In the genomic region with DNA sequence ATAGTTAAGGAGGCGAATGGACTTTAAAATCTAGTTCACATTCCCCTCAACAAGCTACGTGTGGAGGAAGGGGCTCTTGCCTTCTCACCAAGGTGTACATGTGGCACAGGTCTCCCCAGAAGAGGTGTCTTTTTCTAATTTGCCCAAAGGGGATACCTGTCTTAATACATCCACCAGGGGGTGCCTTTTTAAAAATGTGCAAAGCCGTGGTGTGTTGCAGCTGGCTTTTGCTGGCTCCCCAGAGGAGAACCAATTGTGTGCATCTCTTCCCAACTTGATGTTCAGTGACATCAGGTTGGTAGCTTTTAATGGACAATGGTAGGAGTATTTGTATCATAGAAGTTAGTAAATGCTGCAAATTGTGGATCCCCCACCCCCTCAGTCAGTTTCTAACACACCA, we compare ENCODE assay signal across 8 cellular contexts. TPM values are rescaled to one million over a fixed set of nuclear protein-coding genes. Genes with fewer than 3 reads are reported as not detected.
A peak's percentile ranks its signal among the peaks of the same experiment; 100 is the strongest.
DNase-seq lines count a peak whose midpoint lies in the region; ATAC-seq and TF ChIP-seq lines count a peak whose summit lies in the region.

No MANE protein-coding gene starts in this region.

- TF ChIP-seq EP300 in sigmoid colon (IDR thresholded peaks at IDR 0.05) = no peak

- no peak overlapping the region for H3K4me3 Mint-ChIP-seq in T-helper 2 cell treated with Interferon-gamma antibody and Interleukin-4, amounts not matched to agents 5 μg/mL and 100 μg/mL, for 36 hours
- no peak overlapping the region for H3K4me3 Mint-ChIP-seq in effector memory CD8-positive, alpha-beta T cell

- H3K27me3 ChIP-seq in heart left ventricle = no peaks in the 10 kb centered on the region
- H3K27me3 ChIP-seq in right cardiac atrium (ENCODE audit: control insufficient read depth, insufficient read depth) = no peaks in the 10 kb centered on the region
- H3K27me3 ChIP-seq in sigmoid colon = no peaks in the 10 kb centered on the region

- H3K4me3 ChIP-seq in heart left ventricle (no peak overlapping the region), right cardiac atrium (ENCODE audit: low read length) (no peak overlapping the region), sigmoid colon (no peak overlapping the region)

- H3K27ac Mint-ChIP-seq in T-helper 2 cell treated with Interferon-gamma antibody and Interleukin-4, amounts not matched to agents 5 μg/mL and 100 μg/mL, for 36 hours = peak overlapping the region; percentile 72
- peak overlapping the region in 1 of 2 donors; percentile 52 for H3K27ac Mint-ChIP-seq in effector memory CD8-positive, alpha-beta T cell

- H3K36me3 Mint-ChIP-seq in T-helper 2 cell treated with Interferon-gamma antibody and Interleukin-4, amounts not matched to agents 5 μg/mL and 100 μg/mL, for 36 hours (ENCODE audit: low read depth) = peaks cover 67% of the 10 kb centered on the region
- peaks cover 29% of the 10 kb centered on the region for H3K36me3 Mint-ChIP-seq in effector memory CD8-positive, alpha-beta T cell (ENCODE audit: insufficient read depth)

- ATAC-seq in heart left ventricle = no peak
- no peak for ATAC-seq in right cardiac atrium
- ATAC-seq in HG02981 (IDR thresholded peaks at IDR 0.05; ENCODE audit: unreplicated experiment) = peak; percentile 27
- peak; percentile 90 for ATAC-seq in effector memory CD8-positive, alpha-beta T cell (replicated peaks)

- peaks cover 0 to 33% (median 21%) of the 10 kb centered on the region in 12 donors for H3K9me3 ChIP-seq in heart left ventricle
- peaks cover 2% of the 10 kb centered on the region for H3K9me3 ChIP-seq in right cardiac atrium (ENCODE audit: control insufficient read depth, low read length)
- peaks cover 11 to 22% (median 15%) of the 10 kb centered on the region in 4 donors for H3K9me3 ChIP-seq in sigmoid colon

- H3K27me3 Mint-ChIP-seq in T-helper 2 cell treated with Interferon-gamma antibody and Interleukin-4, amounts not matched to agents 5 μg/mL and 100 μg/mL, for 36 hours (ENCODE audit: low read depth) = no peaks in the 10 kb centered on the region
- H3K27me3 Mint-ChIP-seq in effector memory CD8-positive, alpha-beta T cell = no peaks in the 10 kb centered on the region

- peaks cover 43% of the 10 kb centered on the region for H3K9me3 Mint-ChIP-seq in T-helper 2 cell treated with Interferon-gamma antibody and Interleukin-4, amounts not matched to agents 5 μg/mL and 100 μg/mL, for 36 hours
- H3K9me3 Mint-ChIP-seq in effector memory CD8-positive, alpha-beta T cell = peaks cover 7 to 11% of the 10 kb centered on the region in 2 donors

- no peak for TF ChIP-seq POLR2A in heart left ventricle (IDR thresholded peaks at IDR 0.05)
- TF ChIP-seq POLR2A in sigmoid colon (IDR thresholded peaks at IDR 0.05) = no peak

- H3K4me1 ChIP-seq in heart left ventricle (no peaks in the 10 kb centered on the region), right cardiac atrium (ENCODE audit: control insufficient read depth, insufficient read depth, low read length) (no peaks in the 10 kb centered on the region), sigmoid colon (no peaks in the 10 kb centered on the region)

- peaks cover 0 to 46% (median 32%) of the 10 kb centered on the region in 9 donors for H3K36me3 ChIP-seq in heart left ventricle
- peaks cover 4 to 25% (median 12%) of the 10 kb centered on the region in 4 donors for H3K36me3 ChIP-seq in sigmoid colon

- peak; percentile 23 to 51 (median 36) for TF ChIP-seq CTCF in heart left ventricle (IDR thresholded peaks at IDR 0.05)
- peak; percentile 10 to 45 (median 30) for TF ChIP-seq CTCF in sigmoid colon (IDR thresholded peaks at IDR 0.05)

- no peak overlapping the region for H3K27ac ChIP-seq in heart left ventricle
- no peak overlapping the region for H3K27ac ChIP-seq in right cardiac atrium (ENCODE audit: low read length)
- no peak overlapping the region for H3K27ac ChIP-seq in sigmoid colon

- no peak for DNase-seq in heart left ventricle
- no peak for DNase-seq in right cardiac atrium
- DNase-seq in T-helper 2 cell treated with Interferon-gamma antibody and Interleukin-4, amounts not matched to agents 5 μg/mL and 100 μg/mL, for 36 hours (ENCODE audit: low spot score) = no peak
- peak; percentile 41 to 59 (median 45) for DNase-seq in effector memory CD8-positive, alpha-beta T cell
- DNase-seq in sigmoid colon = no peak
- DNase-seq in KG1 (lab: John Stamatoyannopoulos, UW) = no peak
- DNase-seq in HK-2 (ENCODE audit: unreplicated experiment) = no peak

- 70 to 79% (median 72%) methylated on average over 3 of the region's 3 CpGs for WGBS in heart left ventricle, 4 donors
- 74% methylated on average over 3 of the region's 3 CpGs for WGBS in right cardiac atrium
- WGBS in sigmoid colon, 2 donors = 62 to 69% methylated on average over 3 of the region's 3 CpGs

- H3K4me1 Mint-ChIP-seq in T-helper 2 cell treated with Interferon-gamma antibody and Interleukin-4, amounts not matched to agents 5 μg/mL and 100 μg/mL, for 36 hours (ENCODE audit: low read depth) = peaks cover 9% of the 10 kb centered on the region
- H3K4me1 Mint-ChIP-seq in effector memory CD8-positive, alpha-beta T cell (ENCODE audit: low read depth in 2 of 2) = peaks cover 0 to 4% of the 10 kb centered on the region in 2 donors

- intact Hi-C loops in heart left ventricle (cut with DNase I) = loop anchor here in 1 of 10 donors (5.0 kb wide), 1 partner anchor 92 kb away; no protein-coding TSS in a partner anchor
- intact Hi-C loops in right cardiac atrium (cut with DNase I) = no loop called here
- intact Hi-C loops in sigmoid colon (cut with DNase I) = no loop called here

RNA-seq across cellular contexts. Expression of a gene that starts 33.8 kb away (rescaled TPM):
- total RNA-seq in heart left ventricle = 10 to 100 TPM; 15.5 to 30.0 (median 19.9) TPM
- 10 to 100 TPM in 1 of 2 donors, 1 to 10 TPM in 1; 8.8 to 15.6 TPM for polyA plus RNA-seq in heart left ventricle
- total RNA-seq in right cardiac atrium = 10 to 100 TPM; 22.4 to 24.9 (median 23.4) TPM
- polyA plus RNA-seq in right cardiac atrium = 16.7 TPM
- 10 to 100 TPM; 35.0 to 59.9 (median 46.5) TPM for total RNA-seq in sigmoid colon
- 10 to 100 TPM; 19.0 to 37.8 (median 33.8) TPM for polyA plus RNA-seq in sigmoid colon

RNA-seq across cellular contexts. Expression of a gene that starts 50.5 kb away (rescaled TPM):
- under 1 TPM in 1 of 9 donors, not detected in 8; 0.61 TPM for total RNA-seq in heart left ventricle
- under 1 TPM in 1 of 2 donors, not detected in 1; 0.04 TPM for polyA plus RNA-seq in heart left ventricle
- total RNA-seq in right cardiac atrium = under 1 TPM in 1 of 4 donors, not detected in 3; 0.17 TPM
- polyA plus RNA-seq in right cardiac atrium = 0.05 TPM
- total RNA-seq in sigmoid colon = under 1 TPM in 1 of 4 donors, not detected in 3; 0.36 TPM
- under 1 TPM in 1 of 3 donors, not detected in 2; 0.98 TPM for polyA plus RNA-seq in sigmoid colon

Comparison
In these comparisons a context has a peak if more than half of its experiments do, and no peak if none do; other contexts are left out.
1. ATAC-seq: peak in HG02981 (single experiment) and effector memory CD8-positive, alpha-beta T cell (single experiment); none in heart left ventricle (0 of 4) and right cardiac atrium (0 of 2).
2. DNase-seq: peak in effector memory CD8-positive, alpha-beta T cell (3 of 3); none in heart left ventricle (0 of 5), right cardiac atrium (0 of 3), T-helper 2 cell treated with Interferon-gamma antibody and Interleukin-4, amounts not matched to agents 5 μg/mL and 100 μg/mL, for 36 hours (single experiment), sigmoid colon (single experiment), KG1 (single experiment) and HK-2 (single experiment).